14 cellular contexts compared by ENCODE assay signal in genomic region chr19:39264306-39265290, GRCh38. TPM values are rescaled to one million over a fixed set of nuclear protein-coding genes. Genes with fewer than 3 reads are reported as not detected.
DNase-seq lines count a peak whose midpoint lies in the region; ATAC-seq, FAIRE-seq and TF ChIP-seq lines count a peak whose summit lies in the region.
"Had no signal": no experiment of that assay in that cellular context is flagged by ENCODE, and none has a peak within 500 bp of the region (broad histone marks: within the 10 kb centered on the region; RNA-seq: fewer than 3 reads in every experiment).

No MANE protein-coding gene starts in this region.

- H3K36me3 ChIP-seq in NT2/D1 (ENCODE audit: insufficient read depth, insufficient read length, low read length): no peaks in the 10 kb centered on the region
- no peaks in the 10 kb centered on the region for H3K36me3 ChIP-seq in pancreas
- H3K36me3 ChIP-seq: prostate gland had no signal

- H3K9ac ChIP-seq in NT2/D1 (ENCODE audit: insufficient read length, low read depth): peak overlapping the region; percentile 26

- H3K9me3 ChIP-seq in NT2/D1 (ENCODE audit: insufficient read depth, low read length) (no peaks in the 10 kb centered on the region), iPS-18c (ENCODE audit: control insufficient read depth, insufficient read depth, low read length) (peaks cover 3% of the 10 kb centered on the region), pancreas (no peaks in the 10 kb centered on the region)
- H3K9me3 ChIP-seq: prostate gland had no signal

- H3K4me3 ChIP-seq in NT2/D1 (ENCODE audit: insufficient read length, low read depth): peak overlapping the region; percentile 21
- peak overlapping the region; percentile 28; the same call in 1 of the 2 replicates for H3K4me3 ChIP-seq in iPS-18c (ENCODE audit: insufficient read depth, low read depth, low read length)
- H3K4me3 ChIP-seq in pancreas: no peak overlapping the region
- H3K4me3 ChIP-seq: prostate gland had no signal

- 29 to 33% methylated on average over 89 to 102 of the region's 102 CpGs for WGBS in pancreas, 2 donors

- intact Hi-C loops in pancreas (cut with DNase I): no loop called here

- H3K27me3 ChIP-seq in NT2/D1 (ENCODE audit: insufficient read depth, insufficient read length): peaks cover 42% of the 10 kb centered on the region
- H3K27me3 ChIP-seq in pancreas: no peaks in the 10 kb centered on the region

- peak; percentile 18 to 53 (median 30) for ATAC-seq in pancreas
- no peak for ATAC-seq in GM19455 (IDR thresholded peaks at IDR 0.05; ENCODE audit: unreplicated experiment)
- ATAC-seq in GM21423 (IDR thresholded peaks at IDR 0.05; ENCODE audit: unreplicated experiment): no peak

- TF ChIP-seq CTCF in pancreas (IDR thresholded peaks at IDR 0.05): no peak

- H3K27ac ChIP-seq in pancreas: no peak overlapping the region
- H3K27ac ChIP-seq: epithelial cell of prostate, prostate gland had no signal

- H3K4me1 ChIP-seq in NT2/D1 (ENCODE audit: insufficient read depth, insufficient read length): peaks cover 7% of the 10 kb centered on the region
- peaks cover 0 to 8% (median 0%) of the 10 kb centered on the region in 3 donors for H3K4me1 ChIP-seq in pancreas
- H3K4me1 ChIP-seq: prostate gland had no signal

- no peak for FAIRE-seq in pancreas (lab: Jason Lieb, UNC)

- DNase-seq in NCI-H1417 (lab: John Stamatoyannopoulos, UW): peak in 2 of 3 experiments; percentile 61 to 66
- no peak for DNase-seq in NCI-H1417 treated with DMSO at 0.1 percent for 48 hours (lab: John Stamatoyannopoulos, UW)
- DNase-seq in NT2/D1 (ENCODE audit: low read depth, low spot score): no peak
- peak in 2 of 6 donors; percentile 58 to 61 for DNase-seq in pancreas
- DNase-seq in NCI-H2196 (lab: John Stamatoyannopoulos, UW; ENCODE audit: unreplicated experiment): no peak
- DNase-seq: GF-D8 had no signal

RNA-seq across cellular contexts. Expression of gene IFNL2, which starts 3.6 kb away (rescaled TPM):
- total RNA-seq in pancreas: not detected
- polyA plus RNA-seq in pancreas: not detected
- total RNA-seq: H4; prostate gland; T-helper 1 cell treated with Interleukin-12 subunit alpha and Interleukin-12 subunit beta and Interleukin-4 antibody, amounts not matched to agents 30 ng/mL and 1 ng/mL, for 36 hours had no signal
- polyA plus RNA-seq: AG04450 had no signal

RNA-seq across cellular contexts. Expression of gene IFNL4, which starts 15.9 kb away (rescaled TPM):
- not detected for total RNA-seq in pancreas
- polyA plus RNA-seq in pancreas: under 1 TPM in 1 of 2 donors, not detected in 1; 0.09 TPM
- total RNA-seq: H4; prostate gland; T-helper 1 cell treated with Interleukin-12 subunit alpha and Interleukin-12 subunit beta and Interleukin-4 antibody, amounts not matched to agents 30 ng/mL and 1 ng/mL, for 36 hours had no signal
- polyA plus RNA-seq: AG04450 had no signal

RNA-seq across cellular contexts. Expression of gene IFNL3, which starts 19.8 kb away (rescaled TPM):
- total RNA-seq in pancreas: not detected
- polyA plus RNA-seq in pancreas: not detected
- total RNA-seq: H4; prostate gland; T-helper 1 cell treated with Interleukin-12 subunit alpha and Interleukin-12 subunit beta and Interleukin-4 antibody, amounts not matched to agents 30 ng/mL and 1 ng/mL, for 36 hours had no signal
- polyA plus RNA-seq: AG04450 had no signal

RNA-seq across cellular contexts. Expression of gene IFNL1, which starts 31.6 kb away (rescaled TPM):
- total RNA-seq in pancreas: not detected
- not detected for polyA plus RNA-seq in pancreas
- total RNA-seq: H4; prostate gland; T-helper 1 cell treated with Interleukin-12 subunit alpha and Interleukin-12 subunit beta and Interleukin-4 antibody, amounts not matched to agents 30 ng/mL and 1 ng/mL, for 36 hours had no signal
- polyA plus RNA-seq: AG04450 had no signal

RNA-seq across cellular contexts. Expression of gene LRFN1, which starts 56.1 kb away (rescaled TPM):
- 1 to 10 TPM; 1.7 to 2.3 (median 2.2) TPM for total RNA-seq in pancreas
- 1 to 10 TPM in 1 of 2 donors, under 1 TPM in 1; 0.77 to 1.6 TPM for polyA plus RNA-seq in pancreas

Comparison
In these comparisons a context has a peak if more than half of its experiments do, and no peak if none do; other contexts are left out.
1. DNase-seq: peak in NCI-H1417 (2 of 3); none in NCI-H1417 treated with DMSO at 0.1 percent for 48 hours (single experiment), NT2/D1 (single experiment) and NCI-H2196 (single experiment).
2. H3K4me3 ChIP-seq: peak in NT2/D1 (single experiment) and iPS-18c (single experiment); none in pancreas (0 of 4).
3. ATAC-seq: peak in pancreas (4 of 4); none in GM19455 (single experiment) and GM21423 (single experiment).